Comparison of ENCODE assay signal across 8 cellular contexts in the genomic region with DNA sequence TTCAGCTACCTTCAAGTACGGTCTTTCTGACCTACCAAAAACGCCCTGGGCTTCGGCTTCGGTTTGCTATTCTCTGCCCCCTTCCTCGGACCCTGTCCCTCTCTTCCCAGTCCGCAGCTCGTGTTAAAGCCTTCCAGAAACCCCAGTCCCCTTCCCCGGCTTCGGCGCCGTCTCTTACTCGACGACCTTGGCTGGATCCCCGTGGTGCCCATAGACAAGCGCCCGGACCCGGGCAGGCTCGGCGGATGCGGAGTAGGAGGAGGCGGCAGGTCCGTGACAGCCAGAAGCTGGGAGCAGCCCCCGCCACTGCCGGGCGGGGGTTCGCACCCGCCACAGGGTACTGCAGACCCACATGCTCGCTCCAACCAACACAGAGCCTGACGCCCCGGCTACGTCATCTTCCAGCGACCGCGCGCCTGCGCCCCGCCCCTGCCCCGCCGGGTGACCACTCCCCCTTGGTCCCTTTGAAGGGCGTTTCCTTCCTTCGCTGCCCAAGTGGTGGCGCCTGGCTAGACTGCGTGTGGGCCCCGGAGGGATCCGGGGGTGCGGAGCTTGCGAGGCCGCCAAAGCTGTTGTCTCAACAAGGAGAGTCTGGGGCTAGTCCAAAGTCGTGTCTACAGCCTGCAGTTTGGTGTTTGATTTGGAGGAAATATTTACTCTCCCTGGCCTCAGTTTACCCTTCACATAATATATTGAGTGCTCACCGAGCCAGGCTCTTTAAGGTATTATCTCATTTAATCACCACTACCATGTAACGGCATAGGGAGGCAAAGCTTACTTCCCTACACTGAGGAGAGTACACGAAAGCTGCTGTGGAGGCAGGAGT. TPM values are rescaled to one million over a fixed set of nuclear protein-coding genes. Genes with fewer than 3 reads are reported as not detected.
DNase-seq lines count a peak whose midpoint lies in the region; ATAC-seq and TF ChIP-seq lines count a peak whose summit lies in the region.

A gene with protein sequence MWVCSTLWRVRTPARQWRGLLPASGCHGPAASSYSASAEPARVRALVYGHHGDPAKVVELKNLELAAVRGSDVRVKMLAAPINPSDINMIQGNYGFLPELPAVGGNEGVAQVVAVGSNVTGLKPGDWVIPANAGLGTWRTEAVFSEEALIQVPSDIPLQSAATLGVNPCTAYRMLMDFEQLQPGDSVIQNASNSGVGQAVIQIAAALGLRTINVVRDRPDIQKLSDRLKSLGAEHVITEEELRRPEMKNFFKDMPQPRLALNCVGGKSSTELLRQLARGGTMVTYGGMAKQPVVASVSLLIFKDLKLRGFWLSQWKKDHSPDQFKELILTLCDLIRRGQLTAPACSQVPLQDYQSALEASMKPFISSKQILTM (minus strand): TSS at position 382 of the 826 bp plus-strand sequence. CDS start 28 bp downstream, at position 354.

- TF ChIP-seq CTCF in colonic mucosa (IDR thresholded peaks at IDR 0.05) = no peak

- H3K4me1 ChIP-seq in colonic mucosa = peaks cover 4% of the 10 kb centered on the region

- H3K27me3 ChIP-seq in colonic mucosa (no peaks in the 10 kb centered on the region), layer of hippocampus (ENCODE audit: control insufficient read depth, insufficient read depth, low read length) (no peaks in the 10 kb centered on the region)

- peak; percentile 93 for DNase-seq in Ammon's horn (ENCODE audit: low spot score)
- peak; percentile 82 for DNase-seq in NCI-H460 (ENCODE audit: extremely low read depth, low read depth)
- peak; percentile 91 to 95 for DNase-seq in activated CD4-positive, alpha-beta T cell treated with anti-CD3 and anti-CD28 coated beads for 4 hours
- DNase-seq in colonic mucosa = peak; percentile 96
- DNase-seq in stimulated activated CD4-positive, alpha-beta T cell treated with anti-CD3 and anti-CD28 coated beads, Interleukin-1b, Interleukin-23, amount 100 ng/mL, for 4 hours (ENCODE audit: low read depth in 2 of 2) = peak; percentile 93

- H3K9ac ChIP-seq in colonic mucosa (ENCODE audit: low read depth in 2 of 2, low read length in 2 of 2) = peak within 1 kb of the TSS; percentile 77 to 80

- intact Hi-C loops in colonic mucosa (cut with DNase I) = loop anchor here (10.0 kb wide), 1 partner anchor 854 kb away; no protein-coding TSS in a partner anchor

- no peak within 1 kb of the TSS for H3K27ac ChIP-seq in colonic mucosa
- peak within 1 kb of the TSS; percentile 62 for H3K27ac ChIP-seq in layer of hippocampus (ENCODE audit: low read depth, low read length)

- H3K4me3 ChIP-seq in colonic mucosa = peak within 1 kb of the TSS; percentile 98

- no peaks in the 10 kb centered on the region for H3K9me3 ChIP-seq in colonic mucosa

- ATAC-seq in GM19025 (IDR thresholded peaks at IDR 0.05; ENCODE audit: low read depth, unreplicated experiment) (peak; percentile 79), HG03354 (IDR thresholded peaks at IDR 0.05; ENCODE audit: poor library complexity, severe bottlenecking, unreplicated experiment) (peak; percentile 95)

- H3K36me3 ChIP-seq in colonic mucosa = no peaks in the 10 kb centered on the region

RNA-seq across cellular contexts. Expression of the gene that starts here (rescaled TPM):
- total RNA-seq in NCI-H460 (2014; rRNA removed; shearing (Covaris generic)) = 35.8 and 35.9 TPM in 2 replicates
- 33.6 and 45.0 TPM in 2 replicates for polyA plus RNA-seq in NCI-H460 (2014; cell fraction: nucleus; rRNA removed)
- 10 to 100 TPM; 12.9 to 21.8 TPM for total RNA-seq in colonic mucosa
